ENCODE assay signal across 15 cellular contexts in genomic region chr6:110590821-110591351, GRCh38.
DNase-seq lines count a peak whose midpoint lies in the region; ATAC-seq, FAIRE-seq and TF ChIP-seq lines count a peak whose summit lies in the region.
"Had no signal": no experiment of that assay in that cellular context is flagged by ENCODE, and none has a peak within 500 bp of the region (broad histone marks: within the 10 kb centered on the region; RNA-seq: fewer than 3 reads in every experiment).

No MANE protein-coding gene starts in this region.

- no peaks in the 10 kb centered on the region for H3K27me3 Mint-ChIP-seq in stimulated activated naive CD8-positive, alpha-beta T cell treated with anti-CD3 and anti-CD28 coated beads, Interleukin-15, amount 100 ng/mL, for 72 hours
- H3K27me3 Mint-ChIP-seq in chondrocyte (ENCODE audit: low read depth) = no peaks in the 10 kb centered on the region
- H3K27me3 Mint-ChIP-seq: stimulated activated naive CD8-positive, alpha-beta T cell treated with anti-CD3 and anti-CD28 coated beads, Interleukin-15, Interleukin-2, amounts not matched to agents 100 ng/mL and 50 ng/mL, for 24 hours had no signal

- H3K79me2 ChIP-seq in Loucy (ENCODE audit: insufficient read depth, low read length) (no peaks in the 10 kb centered on the region), fibroblast of lung (ENCODE audit: control insufficient read depth, insufficient read depth, low read length) (no peaks in the 10 kb centered on the region)

- no peak for TF ChIP-seq CTCF in Loucy (conservative IDR thresholded peaks at IDR 0.05; ENCODE audit: low read length)
- no peak for TF ChIP-seq CTCF in fibroblast of lung (conservative IDR thresholded peaks at IDR 0.05 in 1 of 2, IDR thresholded peaks at IDR 0.05 in 1 of 2; ENCODE audit: low read depth in 1 of 2, low read length in 2 of 2)
- no peak for TF ChIP-seq CTCF in chondrocyte (IDR thresholded peaks at IDR 0.05)

- no peak for FAIRE-seq in H54 (lab: Jason Lieb, UNC)

- no peak for TF ChIP-seq POLR2A in H54 (IDR thresholded peaks at IDR 0.05; ENCODE audit: low read depth, low read length)

- peaks cover 0 to 11% of the 10 kb centered on the region in 2 donors for H3K9me3 Mint-ChIP-seq in stimulated activated naive CD8-positive, alpha-beta T cell treated with anti-CD3 and anti-CD28 coated beads, Interleukin-15, amount 100 ng/mL, for 72 hours
- no peaks in the 10 kb centered on the region for H3K9me3 Mint-ChIP-seq in chondrocyte (ENCODE audit: low read depth)
- H3K9me3 Mint-ChIP-seq: stimulated activated naive CD8-positive, alpha-beta T cell treated with anti-CD3 and anti-CD28 coated beads, Interleukin-15, Interleukin-2, amounts not matched to agents 100 ng/mL and 50 ng/mL, for 24 hours had no signal

- ATAC-seq in stimulated activated naive CD8-positive, alpha-beta T cell treated with anti-CD3 and anti-CD28 coated beads, Interleukin-15, amount 100 ng/mL, for 72 hours = peak; percentile 92

- no peak overlapping the region for H3K4me3 Mint-ChIP-seq in stimulated activated naive CD8-positive, alpha-beta T cell treated with anti-CD3 and anti-CD28 coated beads, Interleukin-15, amount 100 ng/mL, for 72 hours
- no peak overlapping the region for H3K4me3 Mint-ChIP-seq in chondrocyte (ENCODE audit: unreplicated experiment)
- H3K4me3 Mint-ChIP-seq: stimulated activated naive CD8-positive, alpha-beta T cell treated with anti-CD3 and anti-CD28 coated beads, Interleukin-15, Interleukin-2, amounts not matched to agents 100 ng/mL and 50 ng/mL, for 24 hours had no signal

- peak; percentile 51 for DNase-seq in stimulated activated CD4-positive, alpha-beta T cell treated with anti-CD3 and anti-CD28 coated beads, Interleukin-15, amount 100 ng/mL, for 24 hours
- no peak for DNase-seq in stimulated activated CD4-positive, alpha-beta T cell treated with anti-CD3 and anti-CD28 coated beads, Interleukin-4, amount 100 ng/mL, for 1 hour
- peak; percentile 4 to 74 for DNase-seq in fibroblast of lung (ENCODE audit: low read depth in 2 of 2)
- peak in 1 of 2 donors; percentile 47 for DNase-seq in stimulated activated naive CD8-positive, alpha-beta T cell treated with anti-CD3 and anti-CD28 coated beads, Interleukin-15, amount 100 ng/mL, for 72 hours
- no peak for DNase-seq in chondrocyte (ENCODE audit: low spot score)
- DNase-seq in H54 (ENCODE audit: insufficient read length, low spot score) = no peak
- DNase-seq in mucosa of gallbladder (ENCODE audit: low spot score) = no peak
- DNase-seq: activated gamma-delta T cell, hypothalamus, midbrain, NCI-H187 treated with DMSO at 0.1 percent for 48 hours had no signal

- H3K36me3 ChIP-seq in Loucy (ENCODE audit: insufficient read depth, low read length) = no peaks in the 10 kb centered on the region
- no peaks in the 10 kb centered on the region for H3K36me3 ChIP-seq in fibroblast of lung (ENCODE audit: control insufficient read depth, insufficient read depth, low read length)
- H3K36me3 ChIP-seq: BLaER1, right atrium auricular region had no signal

- H3K9me3 ChIP-seq in Loucy (ENCODE audit: insufficient read depth, low read depth, low read length) (peaks cover 12% of the 10 kb centered on the region; the same call in 1 of the 2 replicates), fibroblast of lung (ENCODE audit: control insufficient read depth, insufficient read depth, low read depth, low read length) (no peaks in the 10 kb centered on the region)
- H3K9me3 ChIP-seq: right atrium auricular region had no signal

- peaks cover 13% of the 10 kb centered on the region; the same call in 1 of the 2 replicates for H3F3A ChIP-seq in Loucy (ENCODE audit: low read depth)

- H3K4me3 ChIP-seq in Loucy (ENCODE audit: low read length, poor library complexity, severe bottlenecking) (no peak overlapping the region), fibroblast of lung (replicated peaks in 1 of 4; ENCODE audit: control extremely low read depth in 1 of 4, insufficient read depth in 1 of 4, low read depth in 3 of 4, low read length in 4 of 4) (no peak overlapping the region)
- H3K4me3 ChIP-seq: BLaER1, right atrium auricular region had no signal

- no peaks in the 10 kb centered on the region for H3K36me3 Mint-ChIP-seq in chondrocyte (ENCODE audit: low read depth)

- H4K20me1 ChIP-seq in Loucy (ENCODE audit: insufficient read depth, low read length, poor library complexity, severe bottlenecking) (no peaks in the 10 kb centered on the region), fibroblast of lung (ENCODE audit: control insufficient read depth, extremely low read depth, insufficient read depth, low read length) (no peaks in the 10 kb centered on the region)
- H4K20me1 ChIP-seq: BLaER1 had no signal

- H3K4me1 Mint-ChIP-seq in stimulated activated naive CD8-positive, alpha-beta T cell treated with anti-CD3 and anti-CD28 coated beads, Interleukin-15, amount 100 ng/mL, for 72 hours = peaks cover 6% of the 10 kb centered on the region
- H3K4me1 Mint-ChIP-seq in chondrocyte (ENCODE audit: low read depth) = no peaks in the 10 kb centered on the region

- H3K27me3 ChIP-seq in Loucy (ENCODE audit: insufficient read depth, low read length, poor library complexity, severe bottlenecking) = no peaks in the 10 kb centered on the region
- H3K27me3 ChIP-seq in fibroblast of lung (ENCODE audit: control insufficient read depth, insufficient read depth, low read length) = no peaks in the 10 kb centered on the region
- H3K27me3 ChIP-seq: BLaER1, right atrium auricular region had no signal

- H3K9ac ChIP-seq in Loucy (ENCODE audit: low read depth, low read length, poor library complexity, severe bottlenecking) (no peak overlapping the region), fibroblast of lung (ENCODE audit: insufficient read depth, low read length) (no peak overlapping the region)
- H3K9ac ChIP-seq: BLaER1 had no signal

- peak overlapping the region; percentile 7 for H3K4me2 ChIP-seq in Loucy (ENCODE audit: low read depth, low read length, poor library complexity, severe bottlenecking)
- no peak overlapping the region for H3K4me2 ChIP-seq in fibroblast of lung (ENCODE audit: extremely low read depth, insufficient read depth, low read length)
- H3K4me2 ChIP-seq: BLaER1 had no signal

- H3K4me1 ChIP-seq in Loucy (ENCODE audit: insufficient read depth, low read length, poor library complexity, severe bottlenecking) (peaks cover 18% of the 10 kb centered on the region), fibroblast of lung (ENCODE audit: control insufficient read depth, extremely low read depth, insufficient read depth, low read length) (no peaks in the 10 kb centered on the region)
- H3K4me1 ChIP-seq: BLaER1, right atrium auricular region had no signal

- no peaks in the 10 kb centered on the region for H3K9me2 ChIP-seq in Loucy (replicated peaks; ENCODE audit: low read depth, low read length)

- H3K27ac Mint-ChIP-seq in stimulated activated naive CD8-positive, alpha-beta T cell treated with anti-CD3 and anti-CD28 coated beads, Interleukin-15, amount 100 ng/mL, for 72 hours = peak overlapping the region in 1 of 2 donors; percentile 46
- H3K27ac Mint-ChIP-seq in chondrocyte (ENCODE audit: unreplicated experiment) = no peak overlapping the region
- H3K27ac Mint-ChIP-seq: stimulated activated naive CD8-positive, alpha-beta T cell treated with anti-CD3 and anti-CD28 coated beads, Interleukin-15, Interleukin-2, amounts not matched to agents 100 ng/mL and 50 ng/mL, for 24 hours had no signal

- no peak overlapping the region for H3K27ac ChIP-seq in fibroblast of lung (ENCODE audit: insufficient read depth, low read length)
- H3K27ac ChIP-seq: BLaER1, right atrium auricular region had no signal

- H2AFZ ChIP-seq in Loucy (ENCODE audit: low read length) = no peak overlapping the region
- no peak overlapping the region for H2AFZ ChIP-seq in fibroblast of lung (ENCODE audit: low read length)

Comparison
In these comparisons a context has a peak if more than half of its experiments do, and no peak if none do; other contexts are left out.
1. DNase-seq: peak in stimulated activated CD4-positive, alpha-beta T cell treated with anti-CD3 and anti-CD28 coated beads, Interleukin-15, amount 100 ng/mL, for 24 hours (single experiment) and fibroblast of lung (2 of 2); none in stimulated activated CD4-positive, alpha-beta T cell treated with anti-CD3 and anti-CD28 coated beads, Interleukin-4, amount 100 ng/mL, for 1 hour (single experiment), chondrocyte (single experiment), H54 (single experiment) and mucosa of gallbladder (single experiment).